In genomic region chr11:66072518-66072917, GRCh38 we compare ENCODE assay signal across 1 cellular context.
TF ChIP-seq lines count a peak whose summit lies in the region.

No MANE protein-coding gene starts in this region.

TF ChIP-seq in A549, 52 proteins besides CTCF, POLR2A, EP300 and RAD21:
- TF ChIP-seq ESRRA (IDR thresholded peaks at IDR 0.05; ENCODE audit: borderline replicate concordance, low read length) (no peak), REST (IDR thresholded peaks at IDR 0.05) (no peak), PHF8 (IDR thresholded peaks at IDR 0.05; ENCODE audit: borderline replicate concordance, low read depth) (no peak), RNF2 (IDR thresholded peaks at IDR 0.05; ENCODE audit: borderline replicate concordance, low read depth) (no peak), GATA3 (IDR thresholded peaks at IDR 0.05; ENCODE audit: borderline replicate concordance) (no peak), NFE2L2 (conservative IDR thresholded peaks at IDR 0.05; ENCODE audit: low read length) (no peak), EHF (CRISPR knock-in tag; IDR thresholded peaks at IDR 0.05) (no peak), PBX3 (IDR thresholded peaks at IDR 0.05) (no peak), KDM1A (IDR thresholded peaks at IDR 0.05; ENCODE audit: low read depth) (no peak), ELK1 (IDR thresholded peaks at IDR 0.05; ENCODE audit: low read depth, low read length) (no peak)
